Comparison of ENCODE assay signal across 18 cellular contexts in the genomic region with DNA sequence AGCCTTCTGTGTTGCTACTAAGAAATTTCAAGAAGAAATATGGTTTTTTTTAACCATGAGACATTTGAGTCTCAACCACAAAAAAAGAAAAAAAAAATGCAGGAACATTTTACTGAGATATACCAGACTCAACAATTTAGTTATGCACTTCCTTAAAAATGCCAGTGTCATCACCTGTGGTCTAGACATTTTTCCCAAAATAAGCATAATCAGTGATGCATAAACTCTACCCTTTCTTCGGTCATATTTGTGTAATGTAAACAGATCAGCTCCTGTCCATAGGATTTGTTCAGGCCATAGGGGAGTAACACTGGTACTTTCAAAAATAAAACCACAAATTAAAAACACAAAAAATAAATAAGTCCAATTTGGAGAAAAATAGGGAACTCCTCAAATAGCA.
DNase-seq lines count a peak whose midpoint lies in the region; ATAC-seq and TF ChIP-seq lines count a peak whose summit lies in the region.
"Had no signal": no experiment of that assay in that cellular context is flagged by ENCODE, and none has a peak within 500 bp of the region (broad histone marks: within the 10 kb centered on the region; RNA-seq: fewer than 3 reads in every experiment).

No MANE protein-coding gene starts in this region.

- H3K9me3 ChIP-seq in SJCRH30 (replicated peaks) (peaks cover 4% of the 10 kb centered on the region; the same call in 1 of the 2 replicates), endodermal cell (ENCODE audit: control insufficient read depth, low read length) (no peaks in the 10 kb centered on the region), uterus (no peaks in the 10 kb centered on the region)
- H3K9me3 ChIP-seq: gastroesophageal sphincter had no signal

- H3K27me3 Mint-ChIP-seq in endodermal cell (ENCODE audit: insufficient read depth), result no peaks in the 10 kb centered on the region

- 100% methylated on average over 1 of the region's 1 CpG for WGBS in endodermal cell (ENCODE audit: insufficient coverage in 1 of 2, insufficient read length in 1 of 2), 2 experiments

- peaks cover 3% of the 10 kb centered on the region for H3K36me3 Mint-ChIP-seq in endodermal cell (ENCODE audit: low read depth)
- H3K36me3 Mint-ChIP-seq: stimulated activated effector memory CD8-positive, alpha-beta T cell treated with anti-CD3 and anti-CD28 coated beads, Interleukin-12 subunit alpha, Interleukin-12 subunit beta, amount 100 ng/mL, for 72 hours; WTC11 had no signal

- H3K27ac ChIP-seq in SJCRH30 (peak overlapping the region; percentile 64), endodermal cell (ENCODE audit: low read depth, low read length) (no peak overlapping the region), uterus (no peak overlapping the region)
- H3K27ac ChIP-seq: gastroesophageal sphincter had no signal

- H3K36me3 ChIP-seq in SJCRH30 (no peaks in the 10 kb centered on the region), endodermal cell (ENCODE audit: control insufficient read depth, insufficient read depth, low read length) (peaks cover 3% of the 10 kb centered on the region), uterus (no peaks in the 10 kb centered on the region)
- H3K36me3 ChIP-seq: gastroesophageal sphincter had no signal

- no peak overlapping the region for H3K27ac Mint-ChIP-seq in endodermal cell
- H3K27ac Mint-ChIP-seq: H9; stimulated activated effector memory CD8-positive, alpha-beta T cell treated with anti-CD3 and anti-CD28 coated beads, Interleukin-12 subunit alpha, Interleukin-12 subunit beta, amount 100 ng/mL, for 72 hours; WTC11 had no signal

- TF ChIP-seq CTCF in AG09319 (IDR thresholded peaks at IDR 0.05; ENCODE audit: low read depth, low read length), result no peak
- TF ChIP-seq CTCF in fibroblast of the aortic adventitia (IDR thresholded peaks at IDR 0.05; ENCODE audit: insufficient read depth, low read length), result no peak
- TF ChIP-seq CTCF in endodermal cell (conservative IDR thresholded peaks at IDR 0.05), result no peak
- TF ChIP-seq CTCF in uterus (IDR thresholded peaks at IDR 0.05), result no peak

- no peak overlapping the region for H3K4me3 Mint-ChIP-seq in endodermal cell
- H3K4me3 Mint-ChIP-seq: H9; stimulated activated effector memory CD8-positive, alpha-beta T cell treated with anti-CD3 and anti-CD28 coated beads, Interleukin-12 subunit alpha, Interleukin-12 subunit beta, amount 100 ng/mL, for 72 hours; WTC11 had no signal

- DNase-seq in AG09319 (ENCODE audit: extremely low read depth, low read depth) (peak; percentile 23), HT1080 (ENCODE audit: low read depth) (peak; percentile 35), SJCRH30 (peak in 1 of 2 experiments; percentile 45), fibroblast of the aortic adventitia (ENCODE audit: low read depth) (peak; percentile 46), NCI-H345 (lab: John Stamatoyannopoulos, UW) (no peak), endodermal cell (no peak), uterus (no peak)
- DNase-seq: DMS79; H9; kidney; NCI-H1436; NCI-H524; Right ventricle myocardium superior; stimulated activated CD4-positive, alpha-beta T cell treated with anti-CD3 and anti-CD28 coated beads, Interleukin-2, amount 100 ng/mL, for 48 hours had no signal

- TF ChIP-seq POLR2A in uterus (IDR thresholded peaks at IDR 0.05), result no peak

- H3K27me3 ChIP-seq in SJCRH30 (no peaks in the 10 kb centered on the region), endodermal cell (ENCODE audit: control insufficient read depth, insufficient read depth, low read length, poor library complexity, severe bottlenecking) (no peaks in the 10 kb centered on the region), uterus (no peaks in the 10 kb centered on the region)
- H3K27me3 ChIP-seq: gastroesophageal sphincter had no signal

- H3K4me3 ChIP-seq in SJCRH30, result no peak overlapping the region
- H3K4me3 ChIP-seq in fibroblast of the aortic adventitia (ENCODE audit: low read depth, low read length), result no peak overlapping the region
- no peak overlapping the region for H3K4me3 ChIP-seq in endodermal cell (ENCODE audit: low read length)
- H3K4me3 ChIP-seq in uterus, result no peak overlapping the region
- H3K4me3 ChIP-seq: gastroesophageal sphincter had no signal

- H3K9ac ChIP-seq in endodermal cell (ENCODE audit: extremely low read depth, low read length, poor library complexity, severe bottlenecking), result no peak overlapping the region

- peaks cover 7% of the 10 kb centered on the region for H3K4me1 Mint-ChIP-seq in endodermal cell

- peaks cover 6% of the 10 kb centered on the region for H3K9me3 Mint-ChIP-seq in endodermal cell
- H3K9me3 Mint-ChIP-seq: H9; stimulated activated effector memory CD8-positive, alpha-beta T cell treated with anti-CD3 and anti-CD28 coated beads, Interleukin-12 subunit alpha, Interleukin-12 subunit beta, amount 100 ng/mL, for 72 hours had no signal

- intact Hi-C loops in uterus (cut with DNase I; ENCODE audit: low total_unique reads), result no loop called here

- ATAC-seq in activated CD4-positive, CD25-positive, alpha-beta regulatory T cell treated with anti-CD3 and anti-CD28 coated beads, Interleukin-2, amount 50 U/mL, for 24 hours, result no peak
- ATAC-seq: gastroesophageal sphincter; stimulated activated effector memory CD8-positive, alpha-beta T cell treated with anti-CD3 and anti-CD28 coated beads, Interleukin-12 subunit alpha, Interleukin-12 subunit beta, amount 100 ng/mL, for 72 hours; WTC11 had no signal

- H3K4me1 ChIP-seq in SJCRH30 (peaks cover 18% of the 10 kb centered on the region), endodermal cell (ENCODE audit: control insufficient read depth, insufficient read depth, low read length) (peaks cover 4% of the 10 kb centered on the region), uterus (peaks cover 0 to 3% of the 10 kb centered on the region in 2 donors)

Comparison
In these comparisons a context has a peak if more than half of its experiments do, and no peak if none do; other contexts are left out.
1. DNase-seq: peak in AG09319 (single experiment), HT1080 (single experiment) and fibroblast of the aortic adventitia (single experiment); none in NCI-H345 (single experiment), endodermal cell (single experiment) and uterus (0 of 2).